In the genomic region with DNA sequence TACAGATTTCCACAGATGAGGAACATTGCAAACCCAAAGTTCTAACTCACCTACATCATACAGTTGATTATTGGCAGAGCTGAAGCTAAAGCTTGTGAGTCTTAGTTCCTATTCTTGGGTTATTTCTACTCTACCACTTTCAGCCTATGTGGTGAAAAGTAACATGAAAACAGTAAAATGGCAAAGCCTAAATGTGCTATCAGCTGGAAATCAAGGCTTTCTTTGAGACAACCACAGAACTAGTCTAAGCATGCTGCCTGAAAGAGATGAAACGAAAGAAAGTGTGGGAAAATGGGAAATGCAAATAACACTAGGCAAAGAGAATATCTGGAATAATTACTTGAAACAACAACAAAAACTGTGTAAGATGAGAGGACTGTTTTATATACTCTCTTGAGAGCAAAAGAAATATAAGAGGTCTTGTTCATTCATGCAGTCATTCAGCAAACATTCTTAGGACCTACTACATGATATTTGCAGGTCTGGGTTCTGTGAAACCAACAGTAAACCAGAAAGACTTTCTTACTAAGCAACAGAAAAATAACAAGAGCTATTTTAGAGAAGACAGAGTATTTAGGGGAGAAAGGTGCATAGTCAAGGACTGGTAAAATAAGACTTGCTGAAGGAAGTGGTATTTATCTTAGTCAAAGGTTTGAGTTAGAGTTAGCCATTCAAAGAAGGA, we compare ENCODE assay signal across 14 cellular contexts.
A peak's percentile ranks its signal among the peaks of the same experiment; 100 is the strongest.
DNase-seq lines count a peak whose midpoint lies in the region; ATAC-seq lines count a peak whose summit lies in the region.
"Had no signal": no experiment of that assay in that cellular context is flagged by ENCODE, and none has a peak within 500 bp of the region (broad histone marks: within the 10 kb centered on the region; RNA-seq: fewer than 3 reads in every experiment).

No MANE protein-coding gene starts in this region.

- ATAC-seq in GM18499 (IDR thresholded peaks at IDR 0.05; ENCODE audit: insufficient read depth, unreplicated experiment) = peak; percentile 77
- peak; percentile 89 for ATAC-seq in GM21381 (IDR thresholded peaks at IDR 0.05; ENCODE audit: unreplicated experiment)
- ATAC-seq in HG02884 (IDR thresholded peaks at IDR 0.05; ENCODE audit: unreplicated experiment) = peak; percentile 74
- peak; percentile 74 for ATAC-seq in HG03460 (IDR thresholded peaks at IDR 0.05; ENCODE audit: unreplicated experiment)
- ATAC-seq: stimulated activated naive CD8-positive, alpha-beta T cell treated with anti-CD3 and anti-CD28 coated beads, Interleukin-15, Interleukin-2, amounts not matched to agents 100 U/mL and 50 U/mL, for 24 hours had no signal

- DNase-seq in stimulated activated CD4-positive, alpha-beta T cell treated with anti-CD3 and anti-CD28 coated beads, Interleukin-4, amount 100 ng/mL, for 4 hours = no peak
- DNase-seq in activated CD4-positive, alpha-beta T cell treated with anti-CD3 and anti-CD28 coated beads for 4 hours = no peak
- no peak for DNase-seq in GOT3 (lab: John Stamatoyannopoulos, UW)
- DNase-seq in CD1c-positive myeloid dendritic cell (ENCODE audit: extremely low spot score) = no peak
- DNase-seq: activated B cell treated with CpG ODN at 0.5 μM for 24 hours; activated T-cell treated with anti-CD3 and anti-CD28 coated beads, Interleukin-2, amount 50 U/mL, for 1 hour; adrenal gland; DMS153; NCI-H2171; stimulated activated naive CD8-positive, alpha-beta T cell treated with anti-CD3 and anti-CD28 coated beads, Interleukin-15, Interleukin-2, amounts not matched to agents 100 U/mL and 50 U/mL, for 24 hours had no signal
